ENCODE assay signal across 1 cellular context in the genomic region with DNA sequence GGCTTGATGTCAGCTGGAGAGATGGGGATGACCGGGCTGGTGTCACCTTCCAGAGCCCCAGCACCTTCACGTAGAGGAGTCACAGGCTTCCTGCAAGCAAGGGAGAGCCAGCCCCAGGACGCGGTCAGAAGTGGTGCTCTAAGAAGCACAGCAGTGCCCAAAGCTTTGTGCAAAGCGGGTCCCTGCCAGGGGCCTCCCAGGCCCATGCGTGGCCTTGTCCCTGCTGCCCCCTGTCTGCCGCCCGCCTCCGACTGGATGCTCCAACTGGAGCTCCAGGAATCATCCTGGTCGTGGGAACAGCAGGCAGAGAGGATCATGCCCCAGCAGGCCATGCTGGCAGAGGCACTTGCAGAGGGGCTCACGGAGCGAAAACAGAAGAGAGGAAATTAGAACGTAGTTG.
TF ChIP-seq lines count a peak whose summit lies in the region.

No MANE protein-coding gene starts in this region.

TF ChIP-seq in HepG2, 621 proteins besides CTCF, POLR2A, EP300 and RAD21 (continued from another document):
- TF ChIP-seq ZNF512B (CRISPR knock-in tag; IDR thresholded peaks at IDR 0.05; ENCODE audit: borderline replicate concordance) (no peak), TOPORS (CRISPR knock-in tag; IDR thresholded peaks at IDR 0.05) (no peak), ZNF230 (CRISPR knock-in tag; IDR thresholded peaks at IDR 0.05) (no peak), EHMT2 (IDR thresholded peaks at IDR 0.05; ENCODE audit: borderline replicate concordance, low read depth, low read length) (no peak), FOXP1 (IDR thresholded peaks at IDR 0.05) (no peak), FOXP1 (CRISPR knock-in tag; IDR thresholded peaks at IDR 0.05) (no peak), THAP8 (CRISPR knock-in tag; IDR thresholded peaks at IDR 0.05; ENCODE audit: borderline replicate concordance) (no peak)
